ENCODE assay signal across 1 cellular context in the genomic region with DNA sequence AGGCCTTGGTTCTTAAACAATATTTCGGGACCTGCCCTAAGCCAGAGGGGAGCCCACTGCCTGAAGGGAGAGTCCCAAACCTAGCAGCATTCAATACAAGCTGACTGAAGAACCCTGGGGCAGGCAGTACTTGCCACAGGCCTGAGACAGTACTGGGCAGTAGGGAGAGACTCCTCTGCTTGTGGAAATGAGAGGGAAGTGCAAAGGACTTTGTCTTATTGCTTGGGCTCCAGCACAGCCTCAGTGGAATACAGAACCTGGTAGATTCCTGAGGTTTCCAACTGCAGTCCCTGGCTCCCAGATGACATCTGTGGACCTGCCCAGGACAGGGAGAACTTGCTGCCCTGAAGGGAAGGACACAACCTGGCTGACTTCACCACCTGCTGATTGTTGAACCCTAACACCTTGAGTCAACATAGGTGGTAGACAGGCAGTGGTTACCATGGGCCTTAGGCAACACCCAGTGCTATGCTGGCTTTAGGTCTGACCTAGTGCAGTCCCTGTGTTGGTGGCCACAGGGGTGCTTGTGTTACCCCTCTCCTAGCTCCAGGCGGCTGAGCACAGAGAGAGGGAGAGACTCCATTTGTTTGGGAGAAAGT.
TF ChIP-seq lines count a peak whose summit lies in the region.

No MANE protein-coding gene starts in this region.

TF ChIP-seq in K562, 482 proteins besides CTCF, POLR2A, EP300 and RAD21:
- TF ChIP-seq, protein P1, sequence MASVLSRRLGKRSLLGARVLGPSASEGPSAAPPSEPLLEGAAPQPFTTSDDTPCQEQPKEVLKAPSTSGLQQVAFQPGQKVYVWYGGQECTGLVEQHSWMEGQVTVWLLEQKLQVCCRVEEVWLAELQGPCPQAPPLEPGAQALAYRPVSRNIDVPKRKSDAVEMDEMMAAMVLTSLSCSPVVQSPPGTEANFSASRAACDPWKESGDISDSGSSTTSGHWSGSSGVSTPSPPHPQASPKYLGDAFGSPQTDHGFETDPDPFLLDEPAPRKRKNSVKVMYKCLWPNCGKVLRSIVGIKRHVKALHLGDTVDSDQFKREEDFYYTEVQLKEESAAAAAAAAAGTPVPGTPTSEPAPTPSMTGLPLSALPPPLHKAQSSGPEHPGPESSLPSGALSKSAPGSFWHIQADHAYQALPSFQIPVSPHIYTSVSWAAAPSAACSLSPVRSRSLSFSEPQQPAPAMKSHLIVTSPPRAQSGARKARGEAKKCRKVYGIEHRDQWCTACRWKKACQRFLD (CRISPR knock-in tag; IDR thresholded peaks at IDR 0.05), result no peak
- no peak for TF ChIP-seq DNMT1 (IDR thresholded peaks at IDR 0.05)
- TF ChIP-seq, protein P2, sequence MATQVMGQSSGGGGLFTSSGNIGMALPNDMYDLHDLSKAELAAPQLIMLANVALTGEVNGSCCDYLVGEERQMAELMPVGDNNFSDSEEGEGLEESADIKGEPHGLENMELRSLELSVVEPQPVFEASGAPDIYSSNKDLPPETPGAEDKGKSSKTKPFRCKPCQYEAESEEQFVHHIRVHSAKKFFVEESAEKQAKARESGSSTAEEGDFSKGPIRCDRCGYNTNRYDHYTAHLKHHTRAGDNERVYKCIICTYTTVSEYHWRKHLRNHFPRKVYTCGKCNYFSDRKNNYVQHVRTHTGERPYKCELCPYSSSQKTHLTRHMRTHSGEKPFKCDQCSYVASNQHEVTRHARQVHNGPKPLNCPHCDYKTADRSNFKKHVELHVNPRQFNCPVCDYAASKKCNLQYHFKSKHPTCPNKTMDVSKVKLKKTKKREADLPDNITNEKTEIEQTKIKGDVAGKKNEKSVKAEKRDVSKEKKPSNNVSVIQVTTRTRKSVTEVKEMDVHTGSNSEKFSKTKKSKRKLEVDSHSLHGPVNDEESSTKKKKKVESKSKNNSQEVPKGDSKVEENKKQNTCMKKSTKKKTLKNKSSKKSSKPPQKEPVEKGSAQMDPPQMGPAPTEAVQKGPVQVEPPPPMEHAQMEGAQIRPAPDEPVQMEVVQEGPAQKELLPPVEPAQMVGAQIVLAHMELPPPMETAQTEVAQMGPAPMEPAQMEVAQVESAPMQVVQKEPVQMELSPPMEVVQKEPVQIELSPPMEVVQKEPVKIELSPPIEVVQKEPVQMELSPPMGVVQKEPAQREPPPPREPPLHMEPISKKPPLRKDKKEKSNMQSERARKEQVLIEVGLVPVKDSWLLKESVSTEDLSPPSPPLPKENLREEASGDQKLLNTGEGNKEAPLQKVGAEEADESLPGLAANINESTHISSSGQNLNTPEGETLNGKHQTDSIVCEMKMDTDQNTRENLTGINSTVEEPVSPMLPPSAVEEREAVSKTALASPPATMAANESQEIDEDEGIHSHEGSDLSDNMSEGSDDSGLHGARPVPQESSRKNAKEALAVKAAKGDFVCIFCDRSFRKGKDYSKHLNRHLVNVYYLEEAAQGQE (CRISPR knock-in tag; IDR thresholded peaks at IDR 0.05; ENCODE audit: low read depth), result no peak
- no peak for TF ChIP-seq SMARCA4 (IDR thresholded peaks at IDR 0.05)
- no peak for TF ChIP-seq TEAD2 (tag; IDR thresholded peaks at IDR 0.05)
- no peak for TF ChIP-seq MTA1 (IDR thresholded peaks at IDR 0.05; ENCODE audit: borderline replicate concordance)
- no peak for TF ChIP-seq ZNF695 (CRISPR knock-in tag; IDR thresholded peaks at IDR 0.05)
- TF ChIP-seq KLF1 (tag; IDR thresholded peaks at IDR 0.05), result no peak
TF ChIP-seq in K562: peak in this region for 0.
